ENCODE assay signal across 19 cellular contexts in the genomic region with DNA sequence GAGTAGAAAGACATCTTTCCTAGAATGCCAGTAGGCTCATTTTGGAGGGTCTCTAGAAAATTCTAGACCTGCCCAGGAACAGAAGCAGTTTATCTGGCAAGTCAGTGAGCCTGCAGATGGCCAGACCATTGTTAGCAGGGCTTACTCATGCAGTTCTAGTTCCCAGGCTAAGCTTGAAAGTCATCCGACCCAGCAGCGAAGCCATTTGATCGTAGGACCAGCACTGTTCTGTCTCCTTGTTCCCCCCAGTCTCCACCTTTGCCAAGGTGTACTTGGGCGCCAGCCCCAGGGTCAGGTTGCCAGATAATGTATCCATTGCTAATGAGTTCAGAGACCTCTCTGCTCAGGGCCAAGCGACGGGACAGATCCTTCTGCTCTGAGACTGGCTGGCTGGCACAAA.
A peak's percentile ranks its signal among the peaks of the same experiment; 100 is the strongest.
DNase-seq lines count a peak whose midpoint lies in the region; ATAC-seq and TF ChIP-seq lines count a peak whose summit lies in the region.
"Had no signal": no experiment of that assay in that cellular context is flagged by ENCODE, and none has a peak within 500 bp of the region (broad histone marks: within the 10 kb centered on the region; RNA-seq: fewer than 3 reads in every experiment).

No MANE protein-coding gene starts in this region.

- no peak overlapping the region for H2AK5ac ChIP-seq in neuronal stem cell (ENCODE audit: low read depth, low read length)

- H3K36me3 ChIP-seq in esophagus squamous epithelium (peaks cover 0 to 90% (median 20%) of the 10 kb centered on the region in 3 donors), neuronal stem cell (replicated peaks in 1 of 2; ENCODE audit: control insufficient read depth in 2 of 2, insufficient read depth in 2 of 2, low read length in 2 of 2) (no peaks in the 10 kb centered on the region), upper lobe of left lung (peaks cover 29 to 91% (median 46%) of the 10 kb centered on the region in 4 donors)

- TF ChIP-seq POLR2A in esophagus squamous epithelium (IDR thresholded peaks at IDR 0.05) (no peak), upper lobe of left lung (IDR thresholded peaks at IDR 0.05) (no peak)

- DNase-seq in esophagus squamous epithelium (lab: John Stamatoyannopoulos, UW), result no peak
- no peak for DNase-seq in neuronal stem cell (ENCODE audit: low spot score)
- DNase-seq in upper lobe of left lung, result no peak
- DNase-seq in NCI-H2081 treated with DMSO at 0.1 percent for 48 hours (lab: John Stamatoyannopoulos, UW), result no peak
- DNase-seq: DMS79; effector memory CD8-positive, alpha-beta T cell; glutamatergic neuron; GM23248; kidney glomerular epithelial cell; naive thymus-derived CD8-positive, alpha-beta T cell; NCI-H1048; NCI-H2081; NCI-H510A treated with DMSO at 0.1 percent for 48 hours; T-helper 2 cell had no signal

- no peak overlapping the region for H3K4me2 ChIP-seq in neuronal stem cell (ENCODE audit: insufficient read depth, low read length, poor library complexity, severe bottlenecking)

- H3K9me3 ChIP-seq in esophagus squamous epithelium (no peaks in the 10 kb centered on the region), neuronal stem cell (replicated peaks in 1 of 2; ENCODE audit: control insufficient read depth in 2 of 2, insufficient read depth in 1 of 2, low read depth in 1 of 2, low read length in 2 of 2) (peaks cover 0 to 7% of the 10 kb centered on the region in 2 donors), upper lobe of left lung (no peaks in the 10 kb centered on the region)
- H3K9me3 ChIP-seq: suprapubic skin had no signal

- H3K79me1 ChIP-seq in neuronal stem cell (ENCODE audit: low read depth, low read length), result no peaks in the 10 kb centered on the region

- no peak overlapping the region for H3K4ac ChIP-seq in neuronal stem cell (ENCODE audit: low read length)

- H4K91ac ChIP-seq in neuronal stem cell (ENCODE audit: low read depth, low read length, poor library complexity), result no peak overlapping the region

- peak overlapping the region; percentile 22 for H3K18ac ChIP-seq in neuronal stem cell (ENCODE audit: low read length)

- no peak for TF ChIP-seq EP300 in upper lobe of left lung (IDR thresholded peaks at IDR 0.05)

- H2AFZ ChIP-seq in neuronal stem cell (ENCODE audit: low read length), result no peak overlapping the region
- H2AFZ ChIP-seq: GM23248 had no signal

- H3K9ac ChIP-seq in neuronal stem cell (ENCODE audit: low read depth, low read length, poor library complexity), result no peak overlapping the region
- H3K9ac ChIP-seq: GM23248 had no signal

- H3K27ac ChIP-seq in VCaP, result peak overlapping the region; percentile 26
- H3K27ac ChIP-seq in esophagus squamous epithelium, result peak overlapping the region in 3 of 4 donors; percentile 1 to 60 (median 42)
- no peak overlapping the region for H3K27ac ChIP-seq in neuronal stem cell (replicated peaks; ENCODE audit: low read length)
- H3K27ac ChIP-seq in upper lobe of left lung, result peak overlapping the region; percentile 68 to 79 (median 73)
- H3K27ac ChIP-seq: GM23248, suprapubic skin had no signal

- H3K14ac ChIP-seq in neuronal stem cell (ENCODE audit: low read length), result no peak overlapping the region

- 75 to 88% methylated on average over 5 of the region's 6 CpGs for WGBS in esophagus squamous epithelium, 2 donors
- no CpG with 5 or more reads among the region's 6 CpGs for WGBS in neuronal stem cell (ENCODE audit: extremely low coverage in 2 of 2, insufficient read length in 2 of 2, insufficient replicate concordance in 1 of 2), 2 donors
- WGBS in upper lobe of left lung, 2 donors, result 71 to 94% methylated on average over 6 of the region's 6 CpGs

- H3K27me3 ChIP-seq in esophagus squamous epithelium (no peaks in the 10 kb centered on the region), neuronal stem cell (ENCODE audit: control insufficient read depth in 3 of 3, insufficient read depth in 3 of 3, low read depth in 1 of 3, low read length in 3 of 3) (no peaks in the 10 kb centered on the region), upper lobe of left lung (no peaks in the 10 kb centered on the region)
- H3K27me3 ChIP-seq: suprapubic skin had no signal

- ATAC-seq in upper lobe of left lung (ENCODE audit: low FRiP score in 2 of 2), result no peak
- no peak for ATAC-seq in GM19452 (IDR thresholded peaks at IDR 0.05; ENCODE audit: unreplicated experiment)
- ATAC-seq in GM19463 (IDR thresholded peaks at IDR 0.05; ENCODE audit: unreplicated experiment), result no peak
- ATAC-seq: effector memory CD8-positive, alpha-beta T cell; GM12878; naive thymus-derived CD8-positive, alpha-beta T cell had no signal

- no peak overlapping the region for H3K4me3 ChIP-seq in esophagus squamous epithelium
- H3K4me3 ChIP-seq in neuronal stem cell (ENCODE audit: low read length in 2 of 2), result no peak overlapping the region
- H3K4me3 ChIP-seq in upper lobe of left lung, result no peak overlapping the region
- H3K4me3 ChIP-seq: GM12878, GM23248, suprapubic skin had no signal

- H3K4me1 ChIP-seq in esophagus squamous epithelium (peaks cover 0 to 37% (median 0%) of the 10 kb centered on the region in 3 donors), neuronal stem cell (ENCODE audit: control insufficient read depth in 2 of 2, insufficient read depth in 1 of 2, low read depth in 1 of 2, low read length in 2 of 2) (no peaks in the 10 kb centered on the region), upper lobe of left lung (peaks cover 54 to 75% (median 64%) of the 10 kb centered on the region in 4 donors)

- H2BK5ac ChIP-seq in neuronal stem cell (ENCODE audit: low read length), result no peak overlapping the region

- intact Hi-C loops in esophagus squamous epithelium (cut with DNase I), result loop anchor here (5.0 to 10.0 kb wide), 2 partner anchors 62 to 360 kb away; no protein-coding TSS in a partner anchor

- no peak overlapping the region for H2BK120ac ChIP-seq in neuronal stem cell (ENCODE audit: low read depth, low read length)

- no peak overlapping the region for H2BK12ac ChIP-seq in neuronal stem cell (ENCODE audit: low read length)

- no peak for TF ChIP-seq CTCF in VCaP (conservative IDR thresholded peaks at IDR 0.05)
- TF ChIP-seq CTCF in esophagus squamous epithelium (IDR thresholded peaks at IDR 0.05), result no peak
- no peak for TF ChIP-seq CTCF in upper lobe of left lung (IDR thresholded peaks at IDR 0.05)

- no peak overlapping the region for H3K23ac ChIP-seq in neuronal stem cell (ENCODE audit: low read depth, low read length, poor library complexity)

- H2BK15ac ChIP-seq in neuronal stem cell (ENCODE audit: low read length), result no peak overlapping the region

- H4K8ac ChIP-seq in neuronal stem cell (ENCODE audit: low read depth, low read length), result no peak overlapping the region
